In the genomic region with DNA sequence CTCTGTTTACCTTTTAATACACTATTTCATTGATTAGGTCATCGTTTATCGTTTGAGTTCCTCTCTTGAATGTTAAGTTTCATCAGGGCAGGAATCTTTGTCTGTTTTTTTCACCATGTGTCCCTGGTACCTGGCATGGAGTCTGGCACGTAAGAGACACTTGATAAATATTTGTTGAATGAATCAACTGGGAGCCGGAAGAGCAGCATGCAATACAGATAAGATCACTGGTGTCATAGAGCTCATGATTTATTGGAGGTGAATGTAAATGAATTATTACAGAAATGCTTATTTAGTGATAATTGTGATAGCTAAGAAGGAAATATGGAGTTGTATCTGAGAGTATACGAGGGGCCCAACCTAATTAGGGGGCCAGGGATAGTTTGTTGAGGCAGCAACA, we compare ENCODE assay signal across 14 cellular contexts.
DNase-seq lines count a peak whose midpoint lies in the region; ATAC-seq and TF ChIP-seq lines count a peak whose summit lies in the region.
"Had no signal": no experiment of that assay in that cellular context is flagged by ENCODE, and none has a peak within 500 bp of the region (broad histone marks: within the 10 kb centered on the region; RNA-seq: fewer than 3 reads in every experiment).

No MANE protein-coding gene starts in this region.

- ATAC-seq in HG02678 (IDR thresholded peaks at IDR 0.05; ENCODE audit: unreplicated experiment): no peak
- ATAC-seq: activated naive CD8-positive, alpha-beta T cell treated with anti-CD3 and anti-CD28 coated beads, Interleukin-2, amount 50 U/mL, for 24 hours had no signal

- TF ChIP-seq POLR2A in tibial nerve (IDR thresholded peaks at IDR 0.05): no peak

- no peaks in the 10 kb centered on the region for H3K4me1 ChIP-seq in tibial nerve
- H3K4me1 ChIP-seq: uterus had no signal

- H3K27me3 ChIP-seq in tibial nerve: no peaks in the 10 kb centered on the region
- H3K27me3 ChIP-seq: SJCRH30, uterus had no signal

- no peak for TF ChIP-seq EP300 in tibial nerve (IDR thresholded peaks at IDR 0.05)

- WGBS in tibial nerve, 2 donors: 71 to 78% methylated on average over 5 of the region's 5 CpGs

- no peaks in the 10 kb centered on the region for H3K36me3 ChIP-seq in tibial nerve
- H3K36me3 ChIP-seq: SJCRH30, uterus had no signal

- no peak overlapping the region for H3K27ac ChIP-seq in tibial nerve
- H3K27ac ChIP-seq: SJCRH30, uterus had no signal

- no peak for TF ChIP-seq CTCF in tibial nerve (IDR thresholded peaks at IDR 0.05)
- TF ChIP-seq CTCF in GM10266 (IDR thresholded peaks at IDR 0.05; ENCODE audit: control insufficient read depth, insufficient read depth, low read depth, missing control alignments): no peak

- no peak overlapping the region for H3K4me3 ChIP-seq in tibial nerve
- H3K4me3 ChIP-seq: SJCRH30, uterus had no signal

- peak; percentile 51 for DNase-seq in A172 (ENCODE audit: low spot score)
- peak; percentile 77 for DNase-seq in HT-29 (ENCODE audit: low spot score)
- peak; percentile 64 for DNase-seq in SW480 (ENCODE audit: low spot score)
- DNase-seq in kidney tubule cell (ENCODE audit: low spot score): peak; percentile 81
- no peak for DNase-seq in GDM1 (lab: John Stamatoyannopoulos, UW)
- no peak for DNase-seq in tibial nerve (ENCODE audit: low spot score in 2 of 2)
- no peak for DNase-seq in GM10266 (ENCODE audit: extremely low spot score)
- DNase-seq: activated B cell treated with CpG ODN at 0.5 μM for 24 hours; activated naive CD8-positive, alpha-beta T cell treated with anti-CD3 and anti-CD28 coated beads, Interleukin-2, amount 50 U/mL, for 24 hours; NCI-H1048; SJCRH30; stimulated activated CD4-positive, alpha-beta T cell treated with anti-CD3 and anti-CD28 coated beads, Interleukin-1b, Interleukin-23, amount 100 ng/mL, for 48 hours; uterus had no signal

- no peaks in the 10 kb centered on the region for H3K9me3 ChIP-seq in tibial nerve
- H3K9me3 ChIP-seq: uterus had no signal

Comparison
In these comparisons a context has a peak if more than half of its experiments do, and no peak if none do; other contexts are left out.
1. DNase-seq: peak in A172 (single experiment), HT-29 (single experiment), SW480 (single experiment) and kidney tubule cell (single experiment); none in GDM1 (single experiment), tibial nerve (0 of 2) and GM10266 (single experiment).